Comparison of ENCODE assay signal across 8 cellular contexts in the genomic region with DNA sequence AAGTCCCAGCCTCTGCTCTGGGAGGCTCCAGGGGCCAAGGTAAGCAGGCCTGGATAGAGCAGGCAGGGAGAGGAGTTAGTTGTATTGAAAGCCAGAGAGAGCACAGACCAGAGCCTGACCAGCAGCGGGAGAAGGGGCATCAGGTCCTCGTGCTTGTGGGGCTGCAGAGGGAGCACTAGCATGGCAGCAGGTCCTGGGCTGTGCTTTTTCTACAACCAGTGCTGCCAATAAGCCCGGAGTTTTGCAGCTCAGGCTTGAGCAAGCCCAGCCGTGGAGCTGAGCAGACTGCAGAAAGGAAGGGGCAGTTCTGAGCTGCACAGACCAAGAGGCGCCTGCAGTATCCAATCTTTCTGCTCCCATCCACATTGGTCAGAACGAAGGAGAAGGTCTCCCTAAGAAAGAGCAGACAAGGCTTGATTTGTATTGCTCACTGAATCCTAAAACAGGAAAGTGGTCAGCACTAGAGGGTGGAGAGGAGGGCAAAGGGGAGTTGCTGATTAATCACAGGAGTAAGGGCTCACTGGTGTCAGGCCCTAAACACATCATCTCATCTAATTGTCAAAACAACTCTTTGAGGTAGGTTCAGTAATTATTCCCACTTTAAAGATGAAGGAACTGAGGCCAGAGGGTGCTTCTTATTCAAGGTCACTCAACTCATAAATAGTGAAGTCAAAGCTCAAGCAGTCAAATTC. TPM values are rescaled to one million over a fixed set of nuclear protein-coding genes. Genes with fewer than 3 reads are reported as not detected.
DNase-seq lines count a peak whose midpoint lies in the region; ATAC-seq and TF ChIP-seq lines count a peak whose summit lies in the region.

No MANE protein-coding gene starts in this region.

- POLR2A ChIA-PET in CD8-positive, alpha-beta memory T cell (lab: Charles Lee), result interaction anchor here (0.8 to 10.8 kb wide), 4 partner anchors 10 to 28 kb away, joined by 3 to 259 read pairs (median 5); no protein-coding TSS in a partner anchor
- POLR2A ChIA-PET in activated CD4-positive, alpha-beta T cell treated with anti-CD3 and anti-CD28 coated beads, Interleukin-2, amount 10 ng/mL, durations not matched to agents 7 days and 5 days (lab: Charles Lee), result interaction anchor here (2.6 to 4.0 kb wide), 2 partner anchors 17 to 23 kb away, joined by 26 to 32 read pairs; no protein-coding TSS in a partner anchor
- POLR2A ChIA-PET in RWPE1 (lab: Yijun Ruan, JAX; ENCODE audit: low non-redundant PET), result no interaction called here

- peaks cover 44 to 81% (median 59%) of the 10 kb centered on the region in 3 donors for H3K36me3 Mint-ChIP-seq in CD8-positive, alpha-beta memory T cell
- H3K36me3 Mint-ChIP-seq in activated CD4-positive, alpha-beta T cell treated with anti-CD3 and anti-CD28 coated beads, Interleukin-2, amount 10 ng/mL, durations not matched to agents 7 days and 5 days (ENCODE audit: low read depth), result peaks cover 86% of the 10 kb centered on the region

- ATAC-seq in HG03457 (IDR thresholded peaks at IDR 0.05; ENCODE audit: unreplicated experiment), result no peak

- H3K4me1 Mint-ChIP-seq in CD8-positive, alpha-beta memory T cell, result peaks cover 76 to 78% (median 78%) of the 10 kb centered on the region in 3 donors
- peaks cover 73% of the 10 kb centered on the region for H3K4me1 Mint-ChIP-seq in activated CD4-positive, alpha-beta T cell treated with anti-CD3 and anti-CD28 coated beads, Interleukin-2, amount 10 ng/mL, durations not matched to agents 7 days and 5 days

- H3K9me3 Mint-ChIP-seq in CD8-positive, alpha-beta memory T cell, result no peaks in the 10 kb centered on the region
- no peaks in the 10 kb centered on the region for H3K9me3 Mint-ChIP-seq in activated CD4-positive, alpha-beta T cell treated with anti-CD3 and anti-CD28 coated beads, Interleukin-2, amount 10 ng/mL, durations not matched to agents 7 days and 5 days

- WGBS in esophagus squamous epithelium, 2 donors, result 47 to 90% methylated on average over 4 to 6 of the region's 6 CpGs

- TF ChIP-seq CTCF in esophagus squamous epithelium (IDR thresholded peaks at IDR 0.05) (peak in 1 of 6 experiments; percentile 21), RWPE1 (conservative IDR thresholded peaks at IDR 0.05; ENCODE audit: low read depth) (no peak)

- DNase-seq in CD8-positive, alpha-beta memory T cell, result peak; percentile 43 to 78 (median 69)
- peak; percentile 84 for DNase-seq in Jurkat, Clone E6-1 (ENCODE audit: low read depth, low spot score)
- DNase-seq in activated CD4-positive, alpha-beta T cell treated with anti-CD3 and anti-CD28 coated beads, Interleukin-2, amount 10 ng/mL, durations not matched to agents 7 days and 5 days, result no peak
- DNase-seq in esophagus squamous epithelium (lab: John Stamatoyannopoulos, UW) (no peak), NCI-H1092 (lab: John Stamatoyannopoulos, UW) (no peak), RWPE1 (ENCODE audit: low spot score) (no peak)
- peak; percentile 59 for DNase-seq in stimulated activated CD8-positive, alpha-beta memory T cell treated with anti-CD3 and anti-CD28 coated beads, Interleukin-12 subunit alpha, Interleukin-12 subunit beta, amount 100 ng/mL, for 1 hour (ENCODE audit: low read depth)

- H3K4me1 ChIP-seq in CD8-positive, alpha-beta memory T cell (ENCODE audit: insufficient read depth, low read length), result peaks cover 69% of the 10 kb centered on the region
- H3K4me1 ChIP-seq in esophagus squamous epithelium, result peaks cover 45 to 100% (median 52%) of the 10 kb centered on the region in 3 donors

- no peak for TF ChIP-seq POLR2A in esophagus squamous epithelium (IDR thresholded peaks at IDR 0.05)

- peaks cover 65% of the 10 kb centered on the region for H3K36me3 ChIP-seq in CD8-positive, alpha-beta memory T cell (ENCODE audit: insufficient read depth, low read length)
- peaks cover 4 to 60% (median 13%) of the 10 kb centered on the region in 3 donors for H3K36me3 ChIP-seq in esophagus squamous epithelium

- peak overlapping the region; percentile 97 to 100 (median 99) for H3K4me3 Mint-ChIP-seq in CD8-positive, alpha-beta memory T cell
- peak overlapping the region; percentile 100 for H3K4me3 Mint-ChIP-seq in activated CD4-positive, alpha-beta T cell treated with anti-CD3 and anti-CD28 coated beads, Interleukin-2, amount 10 ng/mL, durations not matched to agents 7 days and 5 days

- H3K4me3 ChIP-seq in CD8-positive, alpha-beta memory T cell (ENCODE audit: low read length), result peak overlapping the region; percentile 96
- no peak overlapping the region for H3K4me3 ChIP-seq in Jurkat, Clone E6-1 (ENCODE audit: low read length)
- H3K4me3 ChIP-seq in esophagus squamous epithelium, result peak overlapping the region in 3 of 4 donors; percentile 35 to 88 (median 58)

- H3K27me3 Mint-ChIP-seq in CD8-positive, alpha-beta memory T cell, result no peaks in the 10 kb centered on the region
- H3K27me3 Mint-ChIP-seq in activated CD4-positive, alpha-beta T cell treated with anti-CD3 and anti-CD28 coated beads, Interleukin-2, amount 10 ng/mL, durations not matched to agents 7 days and 5 days, result no peaks in the 10 kb centered on the region

- intact Hi-C loops in esophagus squamous epithelium (cut with DNase I), result loop anchor here (10.0 kb wide), 1 partner anchor 53 kb away; a partner anchor contains a TSS

- peak overlapping the region; percentile 93 to 100 (median 96) for H3K27ac Mint-ChIP-seq in CD8-positive, alpha-beta memory T cell
- H3K27ac Mint-ChIP-seq in activated CD4-positive, alpha-beta T cell treated with anti-CD3 and anti-CD28 coated beads, Interleukin-2, amount 10 ng/mL, durations not matched to agents 7 days and 5 days, result peak overlapping the region; percentile 98

- H3K27ac ChIP-seq in CD8-positive, alpha-beta memory T cell (ENCODE audit: low read depth, low read length), result peak overlapping the region; percentile 62
- H3K27ac ChIP-seq in esophagus squamous epithelium, result peak overlapping the region in 1 of 4 donors; percentile 96
- H3K27ac ChIP-seq in RWPE1, result no peak overlapping the region

- no peaks in the 10 kb centered on the region for H3K27me3 ChIP-seq in CD8-positive, alpha-beta memory T cell (ENCODE audit: insufficient read depth, low read length, poor library complexity, severe bottlenecking)
- H3K27me3 ChIP-seq in esophagus squamous epithelium, result no peaks in the 10 kb centered on the region

- no peaks in the 10 kb centered on the region for H3K9me3 ChIP-seq in CD8-positive, alpha-beta memory T cell (ENCODE audit: low read length)
- no peaks in the 10 kb centered on the region for H3K9me3 ChIP-seq in esophagus squamous epithelium

- CTCF ChIA-PET in CD8-positive, alpha-beta memory T cell (lab: Charles Lee), result interaction anchor here (0.6 to 10.8 kb wide), 12 partner anchors 10 to 310 kb away, joined by 3 to 252 read pairs (median 5); no protein-coding TSS in a partner anchor
- CTCF ChIA-PET in activated CD4-positive, alpha-beta T cell treated with anti-CD3 and anti-CD28 coated beads, Interleukin-2, amount 10 ng/mL, durations not matched to agents 7 days and 5 days (lab: Charles Lee), result interaction anchor here (0.8 to 4.1 kb wide), 12 partner anchors 10 to 251 kb away, joined by 3 to 30 read pairs (median 6); a partner anchor contains a TSS
- CTCF ChIA-PET in RWPE1 (lab: Yijun Ruan, JAX), result no interaction called here

RNA-seq across cellular contexts. Expression of a gene that starts 2.7 kb away (rescaled TPM):
- 100 to 1,000 TPM; 185 to 196 TPM for total RNA-seq in CD8-positive, alpha-beta memory T cell
- 258 TPM for polyA plus RNA-seq in CD8-positive, alpha-beta memory T cell
- polyA plus RNA-seq in Jurkat, Clone E6-1 (2012; ENCODE audit: insufficient read depth, insufficient read length), result 27.5 TPM
- total RNA-seq in activated CD4-positive, alpha-beta T cell treated with anti-CD3 and anti-CD28 coated beads, Interleukin-2, amount 10 ng/mL, durations not matched to agents 7 days and 5 days, result 100 to 1,000 TPM; 329 to 349 TPM
- 10 to 100 TPM; 55.3 to 73.3 (median 66.5) TPM for total RNA-seq in esophagus squamous epithelium

RNA-seq across cellular contexts. Expression of a gene that starts 29.8 kb away (rescaled TPM):
- total RNA-seq in CD8-positive, alpha-beta memory T cell, result 1 to 10 TPM; 1.6 to 1.9 TPM
- polyA plus RNA-seq in CD8-positive, alpha-beta memory T cell, result 20.8 TPM
- polyA plus RNA-seq in Jurkat, Clone E6-1 (2012; ENCODE audit: insufficient read depth, insufficient read length), result 936 TPM
- 10 to 100 TPM; 48.2 to 56.0 TPM for total RNA-seq in activated CD4-positive, alpha-beta T cell treated with anti-CD3 and anti-CD28 coated beads, Interleukin-2, amount 10 ng/mL, durations not matched to agents 7 days and 5 days
- total RNA-seq in esophagus squamous epithelium, result 10 to 100 TPM in 1 of 4 donors, 1 to 10 TPM in 2, under 1 TPM in 1; 0.57 to 42.4 (median 1.8) TPM

RNA-seq across cellular contexts. Expression of a gene that starts 57.7 kb away (rescaled TPM):
- 10 to 100 TPM; 38.9 to 41.3 TPM for total RNA-seq in CD8-positive, alpha-beta memory T cell
- polyA plus RNA-seq in CD8-positive, alpha-beta memory T cell, result 23.4 TPM
- 38.2 TPM for polyA plus RNA-seq in Jurkat, Clone E6-1 (2012; ENCODE audit: insufficient read depth, insufficient read length)
- total RNA-seq in activated CD4-positive, alpha-beta T cell treated with anti-CD3 and anti-CD28 coated beads, Interleukin-2, amount 10 ng/mL, durations not matched to agents 7 days and 5 days, result 10 to 100 TPM; 42.1 to 50.2 TPM
- total RNA-seq in esophagus squamous epithelium, result 10 to 100 TPM; 21.4 to 32.4 (median 26.8) TPM

RNA-seq across cellular contexts. Expression of a gene that starts 57.9 kb away (rescaled TPM):
- total RNA-seq in CD8-positive, alpha-beta memory T cell, result 10 to 100 TPM; 25.0 to 27.8 TPM
- polyA plus RNA-seq in CD8-positive, alpha-beta memory T cell, result 69.3 TPM
- 60.2 TPM for polyA plus RNA-seq in Jurkat, Clone E6-1 (2012; ENCODE audit: insufficient read depth, insufficient read length)
- 10 to 100 TPM; 29.3 to 37.0 TPM for total RNA-seq in activated CD4-positive, alpha-beta T cell treated with anti-CD3 and anti-CD28 coated beads, Interleukin-2, amount 10 ng/mL, durations not matched to agents 7 days and 5 days
- total RNA-seq in esophagus squamous epithelium, result 10 to 100 TPM; 15.4 to 53.6 (median 26.9) TPM

Comparison
In these comparisons a context has a peak if more than half of its experiments do, and no peak if none do; other contexts are left out.
1. DNase-seq: peak in CD8-positive, alpha-beta memory T cell (5 of 5), Jurkat, Clone E6-1 (single experiment) and stimulated activated CD8-positive, alpha-beta memory T cell treated with anti-CD3 and anti-CD28 coated beads, Interleukin-12 subunit alpha, Interleukin-12 subunit beta, amount 100 ng/mL, for 1 hour (single experiment); none in activated CD4-positive, alpha-beta T cell treated with anti-CD3 and anti-CD28 coated beads, Interleukin-2, amount 10 ng/mL, durations not matched to agents 7 days and 5 days (single experiment), esophagus squamous epithelium (single experiment), NCI-H1092 (single experiment) and RWPE1 (single experiment).